Comparison of ENCODE assay signal across 1 cellular context in the genomic region with DNA sequence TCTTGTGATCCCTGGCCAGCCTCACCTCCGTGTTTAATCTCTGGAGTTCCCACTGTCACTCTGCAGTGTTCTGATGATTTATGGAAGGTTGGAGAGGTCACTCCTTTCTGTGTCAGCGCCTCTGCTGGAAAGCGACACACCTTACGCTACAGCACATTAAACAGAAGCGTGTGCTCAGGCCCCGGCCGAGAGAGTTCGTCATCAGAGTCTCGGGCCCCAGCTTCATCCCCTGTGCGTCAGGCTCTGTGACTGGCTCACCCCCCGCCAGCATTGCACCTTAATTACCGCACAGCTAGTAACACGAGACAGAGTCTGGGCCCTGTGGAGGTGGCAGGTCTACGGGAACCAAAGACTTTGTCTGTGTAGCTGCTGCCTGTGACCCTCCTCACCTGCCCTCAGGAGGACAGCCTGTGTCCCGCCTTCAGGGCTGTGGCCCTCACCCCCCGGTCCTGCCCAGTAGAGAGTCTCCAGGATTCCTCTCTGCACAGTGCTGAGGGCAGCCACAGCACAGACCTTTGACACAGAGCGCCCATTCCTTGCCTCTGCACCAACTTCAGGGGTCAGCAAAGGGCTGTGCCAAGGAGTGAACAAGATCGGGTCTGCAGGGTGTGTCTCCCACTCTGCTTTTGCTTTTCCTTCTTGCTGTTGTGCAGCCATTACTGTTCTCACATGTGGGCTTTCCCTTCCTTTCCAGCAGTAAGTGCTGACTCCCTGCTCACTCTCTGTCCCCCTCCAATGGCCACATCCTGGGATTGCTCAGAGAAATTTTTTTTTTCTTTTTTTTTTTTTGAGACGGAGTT.
TF ChIP-seq lines count a peak whose summit lies in the region.

No MANE protein-coding gene starts in this region.

TF ChIP-seq in GM12878, 131 proteins besides CTCF, POLR2A, EP300 and RAD21 (continued from another document):
- TF ChIP-seq, protein P1, sequence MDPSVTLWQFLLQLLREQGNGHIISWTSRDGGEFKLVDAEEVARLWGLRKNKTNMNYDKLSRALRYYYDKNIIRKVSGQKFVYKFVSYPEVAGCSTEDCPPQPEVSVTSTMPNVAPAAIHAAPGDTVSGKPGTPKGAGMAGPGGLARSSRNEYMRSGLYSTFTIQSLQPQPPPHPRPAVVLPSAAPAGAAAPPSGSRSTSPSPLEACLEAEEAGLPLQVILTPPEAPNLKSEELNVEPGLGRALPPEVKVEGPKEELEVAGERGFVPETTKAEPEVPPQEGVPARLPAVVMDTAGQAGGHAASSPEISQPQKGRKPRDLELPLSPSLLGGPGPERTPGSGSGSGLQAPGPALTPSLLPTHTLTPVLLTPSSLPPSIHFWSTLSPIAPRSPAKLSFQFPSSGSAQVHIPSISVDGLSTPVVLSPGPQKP (IDR thresholded peaks at IDR 0.05; ENCODE audit: low read depth, low read length), result no peak
- peak; percentile 79 for TF ChIP-seq YY1 (IDR thresholded peaks at IDR 0.05; ENCODE audit: low read depth, low read length)
